7 cellular contexts compared by ENCODE assay signal in the genomic region with DNA sequence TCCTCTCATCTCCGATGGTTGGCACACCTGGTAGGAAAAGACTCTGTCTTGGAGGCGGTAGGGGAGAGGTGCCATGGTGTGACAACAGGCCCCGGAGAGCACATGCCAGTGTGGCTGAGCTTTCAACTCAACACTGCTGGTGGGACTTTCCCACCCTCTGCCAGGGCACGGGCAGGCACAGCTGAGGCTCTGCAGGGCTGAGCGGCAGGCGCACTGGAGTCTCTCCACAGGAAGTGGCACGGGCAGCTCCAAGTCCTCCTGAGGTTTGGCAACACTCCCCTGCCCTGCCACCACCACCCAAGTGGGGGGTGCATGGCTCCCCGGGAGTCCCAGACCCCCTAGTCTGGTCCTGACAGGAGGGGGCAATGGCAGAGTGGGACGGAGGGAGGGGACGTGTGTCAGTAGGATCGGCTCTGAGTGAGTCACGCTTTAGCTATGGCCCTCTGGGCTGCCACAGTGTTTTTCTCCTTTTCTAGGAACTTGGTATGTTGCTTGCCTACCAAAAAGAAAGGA. TPM values are rescaled to one million over a fixed set of nuclear protein-coding genes. Genes with fewer than 3 reads are reported as not detected.
DNase-seq lines count a peak whose midpoint lies in the region; TF ChIP-seq lines count a peak whose summit lies in the region.

No MANE protein-coding gene starts in this region.

- H3K4me1 ChIP-seq in OCI-LY1 (ENCODE audit: insufficient read depth, low read length, severe bottlenecking) (peaks cover 24% of the 10 kb centered on the region), spleen (peaks cover 40 to 64% (median 48%) of the 10 kb centered on the region in 6 donors), MM.1S (ENCODE audit: low read length) (no peaks in the 10 kb centered on the region)

- no peak for TF ChIP-seq CTCF in OCI-LY1 (IDR thresholded peaks at IDR 0.05; ENCODE audit: low read length)
- no peak for TF ChIP-seq CTCF in glutamatergic neuron (IDR thresholded peaks at IDR 0.05; ENCODE audit: partially characterized antibody, unreplicated experiment)
- TF ChIP-seq CTCF in spleen (IDR thresholded peaks at IDR 0.05 in 8 of 11, conservative IDR thresholded peaks at IDR 0.05 in 3 of 11), result no peak
- no peak for TF ChIP-seq CTCF in MM.1S (IDR thresholded peaks at IDR 0.05; ENCODE audit: low read length)

- H3K79me2 ChIP-seq in OCI-LY1 (ENCODE audit: insufficient read depth, low read length) (no peaks in the 10 kb centered on the region), MM.1S (ENCODE audit: low read length) (no peaks in the 10 kb centered on the region)

- H4K20me1 ChIP-seq in OCI-LY1 (ENCODE audit: insufficient read depth, low read length), result no peaks in the 10 kb centered on the region
- H4K20me1 ChIP-seq in MM.1S (ENCODE audit: insufficient read depth, low read length), result no peaks in the 10 kb centered on the region

- H3K4me3 ChIP-seq in OCI-LY1 (ENCODE audit: low read depth, low read length, poor library complexity, severe bottlenecking) (no peak overlapping the region), spleen (peak overlapping the region in 1 of 8 donors; percentile 43), MM.1S (ENCODE audit: low read length) (no peak overlapping the region)

- peak overlapping the region; percentile 61 for H3K27ac ChIP-seq in OCI-LY1 (ENCODE audit: low read depth, low read length, poor library complexity, severe bottlenecking)
- H3K27ac ChIP-seq in spleen, result peak overlapping the region; percentile 63 to 86 (median 78)
- no peak overlapping the region for H3K27ac ChIP-seq in MM.1S (ENCODE audit: low read length)

- peaks cover 30% of the 10 kb centered on the region for H3K36me3 Mint-ChIP-seq in activated T-helper 1 cell treated with anti-CD3 and anti-CD28 coated beads, Interleukin-12 subunit alpha, Interleukin-12 subunit beta, Interleukin-2, Interleukin-4 antibody, amounts not matched to agents 30 ng/mL and 10 ng/mL and 1 ng/mL, durations not matched to agents 14 hours and 24 hours and 36 hours (ENCODE audit: low read depth)
- no peaks in the 10 kb centered on the region for H3K36me3 Mint-ChIP-seq in glutamatergic neuron (ENCODE audit: unreplicated experiment)

- H3K9ac ChIP-seq in OCI-LY1 (ENCODE audit: low read length), result peak overlapping the region; percentile 21; the same call in 1 of the 2 replicates
- H3K9ac ChIP-seq in MM.1S (ENCODE audit: low read length), result no peak overlapping the region

- no peaks in the 10 kb centered on the region for H3K9me3 ChIP-seq in OCI-LY1 (ENCODE audit: low read length)
- H3K9me3 ChIP-seq in spleen, result no peaks in the 10 kb centered on the region
- no peaks in the 10 kb centered on the region for H3K9me3 ChIP-seq in MM.1S (replicated peaks; ENCODE audit: insufficient read depth, low read length)

- no peaks in the 10 kb centered on the region for H3K9me3 Mint-ChIP-seq in activated T-helper 1 cell treated with anti-CD3 and anti-CD28 coated beads, Interleukin-12 subunit alpha, Interleukin-12 subunit beta, Interleukin-2, Interleukin-4 antibody, amounts not matched to agents 30 ng/mL and 10 ng/mL and 1 ng/mL, durations not matched to agents 14 hours and 24 hours and 36 hours
- peaks cover 13% of the 10 kb centered on the region for H3K9me3 Mint-ChIP-seq in glutamatergic neuron (ENCODE audit: unreplicated experiment)

- H2AFZ ChIP-seq in OCI-LY1 (ENCODE audit: low read length) (no peak overlapping the region), MM.1S (ENCODE audit: low read length) (no peak overlapping the region)

- H3K27me3 ChIP-seq in OCI-LY1 (ENCODE audit: insufficient read depth, low read length), result no peaks in the 10 kb centered on the region
- H3K27me3 ChIP-seq in spleen (replicated peaks in 1 of 7), result no peaks in the 10 kb centered on the region
- no peaks in the 10 kb centered on the region for H3K27me3 ChIP-seq in MM.1S (replicated peaks; ENCODE audit: insufficient read depth, low read length)

- H3K27me3 Mint-ChIP-seq in activated T-helper 1 cell treated with anti-CD3 and anti-CD28 coated beads, Interleukin-12 subunit alpha, Interleukin-12 subunit beta, Interleukin-2, Interleukin-4 antibody, amounts not matched to agents 30 ng/mL and 10 ng/mL and 1 ng/mL, durations not matched to agents 14 hours and 24 hours and 36 hours (ENCODE audit: insufficient read depth), result no peaks in the 10 kb centered on the region
- H3K27me3 Mint-ChIP-seq in glutamatergic neuron (ENCODE audit: unreplicated experiment), result peaks cover 8% of the 10 kb centered on the region

- DNase-seq in activated T-helper 1 cell treated with anti-CD3 and anti-CD28 coated beads, Interleukin-12 subunit alpha, Interleukin-12 subunit beta, Interleukin-2, Interleukin-4 antibody, amounts not matched to agents 30 ng/mL and 10 ng/mL and 1 ng/mL, durations not matched to agents 14 hours and 24 hours and 36 hours (ENCODE audit: low spot score), result no peak
- DNase-seq in glutamatergic neuron (no peak), spleen (peak; percentile 85), DMS 273 treated with DMSO at 0.1 percent for 48 hours (lab: John Stamatoyannopoulos, UW) (no peak), MM.1S (no peak), NCI-H1417 treated with DMSO at 0.1 percent for 48 hours (lab: John Stamatoyannopoulos, UW) (no peak)

- no peak for TF ChIP-seq POLR2A in spleen (IDR thresholded peaks at IDR 0.05)

- 11 to 24% (median 20%) methylated on average over 8 to 12 of the region's 12 CpGs for WGBS in spleen, 5 donors

- intact Hi-C loops in activated T-helper 1 cell treated with anti-CD3 and anti-CD28 coated beads, Interleukin-12 subunit alpha, Interleukin-12 subunit beta, Interleukin-2, Interleukin-4 antibody, amounts not matched to agents 30 ng/mL and 10 ng/mL and 1 ng/mL, durations not matched to agents 14 hours and 24 hours and 36 hours (cut with micrococcal nuclease), result no loop called here
- intact Hi-C loops in spleen (cut with DNase I; ENCODE audit: low total_unique reads), result no loop called here

- H3K36me3 ChIP-seq in OCI-LY1 (ENCODE audit: insufficient read depth, low read length) (peaks cover 74% of the 10 kb centered on the region; the same call in 1 of the 2 replicates), spleen (peaks cover 0 to 97% (median 52%) of the 10 kb centered on the region in 6 donors), MM.1S (replicated peaks; ENCODE audit: insufficient read depth, low read length) (peaks cover 2% of the 10 kb centered on the region; the same call in 1 of the 2 replicates)

- H3K27ac Mint-ChIP-seq in activated T-helper 1 cell treated with anti-CD3 and anti-CD28 coated beads, Interleukin-12 subunit alpha, Interleukin-12 subunit beta, Interleukin-2, Interleukin-4 antibody, amounts not matched to agents 30 ng/mL and 10 ng/mL and 1 ng/mL, durations not matched to agents 14 hours and 24 hours and 36 hours, result peak overlapping the region; percentile 80
- H3K27ac Mint-ChIP-seq in glutamatergic neuron (ENCODE audit: unreplicated experiment), result peak overlapping the region; percentile 72

- H3K9me2 ChIP-seq in OCI-LY1 (ENCODE audit: low read depth, low read length) (no peaks in the 10 kb centered on the region), MM.1S (replicated peaks; ENCODE audit: insufficient read depth, low read length) (no peaks in the 10 kb centered on the region)

- no peak overlapping the region for H3K4me3 Mint-ChIP-seq in activated T-helper 1 cell treated with anti-CD3 and anti-CD28 coated beads, Interleukin-12 subunit alpha, Interleukin-12 subunit beta, Interleukin-2, Interleukin-4 antibody, amounts not matched to agents 30 ng/mL and 10 ng/mL and 1 ng/mL, durations not matched to agents 14 hours and 24 hours and 36 hours
- H3K4me3 Mint-ChIP-seq in glutamatergic neuron (ENCODE audit: unreplicated experiment), result peak overlapping the region; percentile 42

- H3K4me2 ChIP-seq in OCI-LY1 (ENCODE audit: low read length) (no peak overlapping the region; the same call in 1 of the 2 replicates), MM.1S (ENCODE audit: low read depth, low read length) (no peak overlapping the region)

- H3K4me1 Mint-ChIP-seq in activated T-helper 1 cell treated with anti-CD3 and anti-CD28 coated beads, Interleukin-12 subunit alpha, Interleukin-12 subunit beta, Interleukin-2, Interleukin-4 antibody, amounts not matched to agents 30 ng/mL and 10 ng/mL and 1 ng/mL, durations not matched to agents 14 hours and 24 hours and 36 hours (ENCODE audit: low read depth), result peaks cover 17% of the 10 kb centered on the region
- H3K4me1 Mint-ChIP-seq in glutamatergic neuron (ENCODE audit: low read depth, unreplicated experiment), result peaks cover 46% of the 10 kb centered on the region

- no peaks in the 10 kb centered on the region for H3F3A ChIP-seq in OCI-LY1 (ENCODE audit: insufficient read depth, low read length)
- no peaks in the 10 kb centered on the region for H3F3A ChIP-seq in MM.1S (ENCODE audit: insufficient read depth, low read length)

RNA-seq across cellular contexts. Expression of gene EVA1B, which starts 27.3 kb away (rescaled TPM):
- 10.6 and 10.9 TPM in 2 replicates for total RNA-seq in activated T-helper 1 cell treated with anti-CD3 and anti-CD28 coated beads, Interleukin-12 subunit alpha, Interleukin-12 subunit beta, Interleukin-2, Interleukin-4 antibody, amounts not matched to agents 30 ng/mL and 10 ng/mL and 1 ng/mL, durations not matched to agents 14 hours and 24 hours and 36 hours
- 1.5 TPM for total RNA-seq in glutamatergic neuron (ENCODE audit: unreplicated experiment)
- 10 to 100 TPM; 31.1 to 77.4 (median 43.7) TPM for total RNA-seq in spleen
- polyA plus RNA-seq in spleen, result 10 to 100 TPM; 17.2 to 45.1 (median 37.4) TPM

RNA-seq across cellular contexts. Expression of gene STK40, which starts 35.0 kb away (rescaled TPM):
- 46.5 and 48.7 TPM in 2 replicates for total RNA-seq in activated T-helper 1 cell treated with anti-CD3 and anti-CD28 coated beads, Interleukin-12 subunit alpha, Interleukin-12 subunit beta, Interleukin-2, Interleukin-4 antibody, amounts not matched to agents 30 ng/mL and 10 ng/mL and 1 ng/mL, durations not matched to agents 14 hours and 24 hours and 36 hours
- total RNA-seq in glutamatergic neuron (ENCODE audit: unreplicated experiment) (52.9 TPM), spleen (10 to 100 TPM; 43.3 to 79.2 (median 55.3) TPM)
- 10 to 100 TPM; 13.7 to 37.4 (median 14.8) TPM for polyA plus RNA-seq in spleen

RNA-seq across cellular contexts. Expression of gene SH3D21, which starts 44.5 kb away (rescaled TPM):
- total RNA-seq in activated T-helper 1 cell treated with anti-CD3 and anti-CD28 coated beads, Interleukin-12 subunit alpha, Interleukin-12 subunit beta, Interleukin-2, Interleukin-4 antibody, amounts not matched to agents 30 ng/mL and 10 ng/mL and 1 ng/mL, durations not matched to agents 14 hours and 24 hours and 36 hours, result 7.5 and 8.3 TPM in 2 replicates
- 11.8 TPM for total RNA-seq in glutamatergic neuron (ENCODE audit: unreplicated experiment)
- 1 to 10 TPM; 1.7 to 9.4 (median 7.2) TPM for total RNA-seq in spleen
- 1 to 10 TPM; 1.7 to 5.1 (median 1.9) TPM for polyA plus RNA-seq in spleen

RNA-seq across cellular contexts. Expression of gene LSM10, which starts 47.0 kb away (rescaled TPM):
- total RNA-seq in activated T-helper 1 cell treated with anti-CD3 and anti-CD28 coated beads, Interleukin-12 subunit alpha, Interleukin-12 subunit beta, Interleukin-2, Interleukin-4 antibody, amounts not matched to agents 30 ng/mL and 10 ng/mL and 1 ng/mL, durations not matched to agents 14 hours and 24 hours and 36 hours, result 57.5 and 63.8 TPM in 2 replicates
- total RNA-seq in glutamatergic neuron (ENCODE audit: unreplicated experiment) (44.4 TPM), spleen (10 to 100 TPM; 42.9 to 62.2 (median 49.0) TPM)
- 10 to 100 TPM; 65.1 to 87.6 (median 86.6) TPM for polyA plus RNA-seq in spleen
